ENCODE assay signal across 10 cellular contexts in the genomic region with DNA sequence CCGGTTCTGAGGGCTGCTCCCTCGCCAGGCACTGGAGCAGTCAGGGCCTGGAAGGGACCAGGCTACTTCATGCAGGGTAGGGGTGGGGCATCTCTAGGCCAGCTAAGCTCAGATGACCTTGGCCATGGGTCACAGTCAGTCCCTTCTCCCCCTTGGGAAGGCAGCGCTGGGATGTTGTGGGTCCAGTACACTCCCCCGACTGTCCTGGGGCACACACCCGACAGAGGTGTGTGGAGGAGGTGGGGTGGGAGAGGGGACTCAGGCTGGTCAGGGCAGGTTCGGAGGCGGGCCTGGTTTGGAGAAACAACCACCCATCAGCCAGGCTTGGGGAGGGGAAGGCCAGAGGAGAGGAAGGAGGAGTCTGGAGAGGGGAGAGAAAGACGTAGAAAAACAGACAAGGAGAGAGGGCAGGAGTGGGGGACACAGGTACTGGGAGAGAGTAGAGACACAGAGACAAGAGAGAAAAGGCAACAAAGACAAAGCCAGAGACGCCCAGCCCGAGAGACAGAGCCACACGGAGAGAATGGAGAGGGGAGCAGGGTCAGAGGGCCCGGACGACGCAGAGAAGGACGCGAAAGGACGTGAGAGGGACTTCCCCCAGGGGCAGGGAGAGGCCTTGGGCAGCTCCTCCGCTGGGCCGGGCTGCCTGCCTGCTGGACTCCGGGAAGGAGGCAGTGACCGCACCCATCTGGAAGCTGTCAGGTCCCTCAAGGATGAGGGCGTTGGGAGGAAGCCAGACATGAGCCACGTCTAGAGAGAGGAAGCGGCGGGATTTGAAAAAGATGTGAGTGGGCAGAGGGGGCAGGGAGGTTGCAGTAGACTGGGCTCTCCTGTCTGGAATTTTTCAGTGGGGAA. TPM values are rescaled to one million over a fixed set of nuclear protein-coding genes. Genes with fewer than 3 reads are reported as not detected.
DNase-seq lines count a peak whose midpoint lies in the region; ATAC-seq, FAIRE-seq and TF ChIP-seq lines count a peak whose summit lies in the region.
"Had no signal": no experiment of that assay in that cellular context is flagged by ENCODE, and none has a peak within 500 bp of the region (broad histone marks: within the 10 kb centered on the region; RNA-seq: fewer than 3 reads in every experiment).

No MANE protein-coding gene starts in this region.

- FAIRE-seq in urothelium cell line (lab: Jason Lieb, UNC), result no peak

- in situ Hi-C loops in Panc1 (cut with HindIII; ENCODE audit: low pct_unique_long_range_greater_than_20kb, low sequenced_read_pairs), result no loop called here

- H3K27ac Mint-ChIP-seq in mesothelial cell of epicardium, result peak overlapping the region; percentile 89
- H3K27ac Mint-ChIP-seq: progenitor cell of endocrine pancreas had no signal

- H3K4me1 ChIP-seq in Panc1 (ENCODE audit: control insufficient read depth, insufficient read depth, low read length) (no peaks in the 10 kb centered on the region), fibroblast of lung (ENCODE audit: control insufficient read depth, extremely low read depth, insufficient read depth, low read length) (peaks cover 12% of the 10 kb centered on the region)

- H3K79me2 ChIP-seq in fibroblast of lung (ENCODE audit: control insufficient read depth, insufficient read depth, low read length), result no peaks in the 10 kb centered on the region

- TF ChIP-seq CTCF in Panc1 (IDR thresholded peaks at IDR 0.05) (no peak), fibroblast of lung (conservative IDR thresholded peaks at IDR 0.05 in 1 of 2, IDR thresholded peaks at IDR 0.05 in 1 of 2; ENCODE audit: low read depth in 1 of 2, low read length in 2 of 2) (no peak), mesothelial cell of epicardium (IDR thresholded peaks at IDR 0.05; ENCODE audit: unreplicated experiment) (no peak)

- H3K4me3 ChIP-seq in Panc1 (ENCODE audit: low read depth in 2 of 2, low read length in 2 of 2) (no peak overlapping the region), fibroblast of lung (replicated peaks in 1 of 4; ENCODE audit: control extremely low read depth in 1 of 4, insufficient read depth in 1 of 4, low read depth in 3 of 4, low read length in 4 of 4) (no peak overlapping the region)

- H3K27me3 ChIP-seq in Panc1 (ENCODE audit: control insufficient read depth, insufficient read depth, low read length) (no peaks in the 10 kb centered on the region), fibroblast of lung (ENCODE audit: control insufficient read depth, insufficient read depth, low read length) (peaks cover 2% of the 10 kb centered on the region)

- ATAC-seq in Panc1 (0 out of 2 replicates have a peak, but pooled peaks have one; percentile 17), GM18873 (IDR thresholded peaks at IDR 0.05; ENCODE audit: low FRiP score, unreplicated experiment) (no peak)

- H3K9ac ChIP-seq in fibroblast of lung (ENCODE audit: insufficient read depth, low read length), result no peak overlapping the region

- H3K27me3 Mint-ChIP-seq in mesothelial cell of epicardium (ENCODE audit: low read depth), result no peaks in the 10 kb centered on the region

- H3K9me3 ChIP-seq in Panc1 (ENCODE audit: control insufficient read depth, insufficient read depth, low read depth, low read length) (no peaks in the 10 kb centered on the region), fibroblast of lung (ENCODE audit: control insufficient read depth, insufficient read depth, low read depth, low read length) (no peaks in the 10 kb centered on the region)

- no peaks in the 10 kb centered on the region for H4K20me1 ChIP-seq in fibroblast of lung (ENCODE audit: control insufficient read depth, extremely low read depth, insufficient read depth, low read length)

- intact Hi-C loops in Panc1 (cut with micrococcal nuclease; ENCODE audit: unreplicated experiment), result no loop called here

- CTCF ChIA-PET in Panc1 (lab: Charles Lee), result interaction anchor here (0.6 kb wide), 1 partner anchor 295 kb away, joined by 5 read pairs; no protein-coding TSS in a partner anchor

- H3K4me3 Mint-ChIP-seq in mesothelial cell of epicardium, result peak overlapping the region; percentile 25

- no peaks in the 10 kb centered on the region for H3K36me3 Mint-ChIP-seq in mesothelial cell of epicardium

- no TSS peak for BruUV-seq in Panc1 (replicated peaks; lab: Mats Ljungman, UMichigan)

- peak overlapping the region; percentile 75 for H2AFZ ChIP-seq in fibroblast of lung (ENCODE audit: low read length)

- no peaks in the 10 kb centered on the region for H3K9me3 Mint-ChIP-seq in mesothelial cell of epicardium

- DNase-seq in Panc1 (ENCODE audit: low read depth, low spot score), result no peak
- DNase-seq in fibroblast of lung (ENCODE audit: low read depth in 2 of 2), result peak; percentile 92 to 93
- DNase-seq in mesothelial cell of epicardium (ENCODE audit: low spot score in 2 of 2, unreplicated experiment in 2 of 2), result no peak
- DNase-seq in urothelium cell line (ENCODE audit: low spot score), result peak; percentile 46
- no peak for DNase-seq in occipital lobe (lab: John Stamatoyannopoulos, UW)
- DNase-seq in hypothalamus (lab: John Stamatoyannopoulos, UW), result no peak
- DNase-seq: foreskin melanocyte; stimulated activated naive CD4-positive, alpha-beta T cell treated with Interleukin-2 at 50 U/mL for 16 hours had no signal

- H3K4me2 ChIP-seq in fibroblast of lung (ENCODE audit: extremely low read depth, insufficient read depth, low read length), result peak overlapping the region; percentile 54

- H3K36me3 ChIP-seq in Panc1 (ENCODE audit: control insufficient read depth, insufficient read depth, low read length) (no peaks in the 10 kb centered on the region), fibroblast of lung (ENCODE audit: control insufficient read depth, insufficient read depth, low read length) (no peaks in the 10 kb centered on the region)

- H3K27ac ChIP-seq in Panc1 (ENCODE audit: low read length) (no peak overlapping the region), fibroblast of lung (ENCODE audit: insufficient read depth, low read length) (peak overlapping the region; percentile 36)

- H3K4me1 Mint-ChIP-seq in mesothelial cell of epicardium, result peaks cover 21% of the 10 kb centered on the region

- POLR2A ChIA-PET in Panc1 (lab: Charles Lee), result no interaction called here

RNA-seq across cellular contexts. Expression of gene TSKU, which starts 30.6 kb away (rescaled TPM):
- 31.4 TPM for total RNA-seq in Panc1 (2021; ENCODE audit: unreplicated experiment)
- 44.7 TPM for polyA plus RNA-seq in Panc1 (2012; ENCODE audit: insufficient read length)
- total RNA-seq in fibroblast of lung, result 5.0 and 5.1 TPM in 2 replicates
- 4.5 and 10.6 TPM in 2 replicates for polyA plus RNA-seq in fibroblast of lung
- 6.1 and 16.1 TPM in 2 replicates for polyA plus RNA-seq in fibroblast of lung (2012)
- 8.2 and 21.6 TPM in 2 replicates for polyA minus RNA-seq in fibroblast of lung (ENCODE audit: low replicate concordance)
- 39.3 to 43.7 TPM (median 42.8 TPM) in 3 replicates for total RNA-seq in mesothelial cell of epicardium
- total RNA-seq in occipital lobe, result 12.3 TPM

Comparison
In these comparisons a context has a peak if more than half of its experiments do, and no peak if none do; other contexts are left out.
1. DNase-seq: peak in fibroblast of lung (2 of 2) and urothelium cell line (single experiment); none in Panc1 (single experiment), mesothelial cell of epicardium (0 of 2), occipital lobe (single experiment) and hypothalamus (0 of 51).